Comparison of ENCODE assay signal across 1 cellular context in the genomic region with DNA sequence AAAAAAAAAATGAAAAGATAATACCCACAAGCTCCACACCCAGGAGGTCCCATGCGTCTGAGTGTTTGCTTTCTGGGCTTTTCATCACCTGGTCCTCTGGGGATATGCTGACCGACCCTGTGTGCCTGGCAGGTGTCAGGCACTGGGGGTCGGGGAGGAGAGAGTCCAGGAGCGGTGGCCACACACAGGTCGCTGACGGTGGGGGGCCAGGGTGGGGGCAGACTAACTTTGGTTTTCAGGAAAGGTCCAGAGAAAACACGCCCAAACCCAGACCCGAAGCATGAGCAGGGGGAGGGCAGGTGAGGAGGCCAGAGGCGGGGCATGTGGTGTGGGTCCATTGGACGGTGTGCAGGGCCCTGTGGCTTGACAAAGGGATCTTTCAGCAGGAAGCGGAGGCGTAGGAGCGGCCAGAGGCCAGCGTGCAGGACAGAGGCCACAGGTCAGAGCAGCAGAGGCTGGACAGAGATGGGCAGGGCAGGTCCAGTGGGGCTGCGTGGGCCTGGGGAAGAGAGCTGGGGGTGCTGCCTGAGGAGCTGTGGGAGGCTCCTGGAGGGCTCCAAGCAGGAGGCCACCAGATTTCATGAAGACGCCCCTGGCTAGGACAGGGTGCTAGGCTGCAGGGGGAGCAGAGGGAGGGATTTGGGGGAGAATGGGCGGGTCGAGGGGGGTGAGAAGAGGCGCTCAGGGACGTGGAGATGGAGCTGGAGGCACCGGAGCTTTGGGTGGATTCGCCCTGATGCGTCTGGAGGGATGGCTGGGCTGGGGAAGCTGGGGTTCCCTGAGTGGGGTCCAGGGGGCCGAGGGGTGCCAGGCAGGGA.
TF ChIP-seq lines count a peak whose summit lies in the region.

No MANE protein-coding gene starts in this region.

TF ChIP-seq in H1, 55 proteins besides CTCF, POLR2A, EP300 and RAD21:
- TF ChIP-seq, protein P1, sequence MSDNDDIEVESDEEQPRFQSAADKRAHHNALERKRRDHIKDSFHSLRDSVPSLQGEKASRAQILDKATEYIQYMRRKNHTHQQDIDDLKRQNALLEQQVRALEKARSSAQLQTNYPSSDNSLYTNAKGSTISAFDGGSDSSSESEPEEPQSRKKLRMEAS (IDR thresholded peaks at IDR 0.05), result no peak
- TF ChIP-seq GABPA (IDR thresholded peaks at IDR 0.05; ENCODE audit: borderline replicate concordance, insufficient read depth, low read length), result no peak
- no peak for TF ChIP-seq SIRT6 (IDR thresholded peaks at IDR 0.05; ENCODE audit: low read length)
- no peak for TF ChIP-seq TAF1 (IDR thresholded peaks at IDR 0.05; ENCODE audit: low read depth, low read length)
- TF ChIP-seq TAF7 (optimal IDR thresholded peaks at IDR 0.05; ENCODE audit: borderline replicate concordance, low read depth, low read length), result no peak
- TF ChIP-seq SP2 (IDR thresholded peaks at IDR 0.05; ENCODE audit: low read length), result no peak
- no peak for TF ChIP-seq SIX5 (IDR thresholded peaks at IDR 0.05; ENCODE audit: low read depth, low read length)
